In the genomic region with DNA sequence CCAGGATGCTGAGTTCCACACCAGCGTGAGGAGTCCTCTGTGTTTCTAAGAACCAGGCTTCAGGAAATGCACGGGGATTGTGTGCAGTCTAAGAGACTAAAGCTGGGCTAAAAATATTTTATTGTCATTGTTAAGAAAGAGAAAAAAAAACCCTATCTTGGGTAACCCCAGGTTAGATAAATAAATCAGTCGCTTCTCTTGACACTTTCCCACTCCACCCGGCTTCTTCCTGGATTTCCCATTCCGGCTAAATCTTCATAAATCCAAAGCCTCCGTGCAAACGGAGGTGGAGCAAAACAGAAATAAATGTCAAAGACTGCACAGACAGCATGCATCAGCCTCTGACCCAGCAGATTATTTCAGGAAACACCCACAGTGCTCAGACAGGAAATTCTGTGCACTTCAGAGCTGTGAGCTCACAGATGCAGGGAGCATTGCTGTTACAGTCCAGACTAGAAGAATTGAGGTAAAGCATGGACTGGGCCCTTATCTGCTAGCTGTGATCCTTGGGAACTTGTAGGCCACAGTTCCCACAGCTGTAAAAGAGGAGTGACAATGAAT, we compare ENCODE assay signal across 8 cellular contexts. TPM values are rescaled to one million over a fixed set of nuclear protein-coding genes. Genes with fewer than 3 reads are reported as not detected.
DNase-seq lines count a peak whose midpoint lies in the region; ATAC-seq lines count a peak whose summit lies in the region.

No MANE protein-coding gene starts in this region.

- 21% methylated on average over 7 of the region's 7 CpGs for WGBS in right cardiac atrium

- intact Hi-C loops in right cardiac atrium (cut with DNase I) = no loop called here

- peaks cover 5% of the 10 kb centered on the region for H3K4me1 ChIP-seq in right cardiac atrium (ENCODE audit: control insufficient read depth, insufficient read depth, low read length)

- no peak overlapping the region for H3K4me3 ChIP-seq in right cardiac atrium (ENCODE audit: low read length)

- no peak overlapping the region for H3K27ac ChIP-seq in right cardiac atrium (ENCODE audit: low read length)

- DNase-seq in AG20443 (ENCODE audit: low spot score) (peak; percentile 79), right cardiac atrium (no peak), stromal cell of bone marrow (ENCODE audit: low read depth) (peak; percentile 56), DMS 273 treated with DMSO at 0.1 percent for 48 hours (lab: John Stamatoyannopoulos, UW) (no peak), cerebellum (ENCODE audit: low spot score) (no peak)
- DNase-seq in activated T-cell treated with anti-CD3 and anti-CD28 coated beads, Interleukin-2, amount 50 U/mL, for 4 hours = peak; percentile 24

- ATAC-seq in GM18909 (IDR thresholded peaks at IDR 0.05; ENCODE audit: poor library complexity, unreplicated experiment) (peak; percentile 56), HG03457 (IDR thresholded peaks at IDR 0.05; ENCODE audit: unreplicated experiment) (peak; percentile 37), right cardiac atrium (peak; percentile 91 to 96)
- peak; percentile 76 to 81 for ATAC-seq in activated T-cell treated with anti-CD3 and anti-CD28 coated beads, Interleukin-2, amount 50 U/mL, for 4 hours

- peaks cover 50% of the 10 kb centered on the region for H3K4me1 Mint-ChIP-seq in activated T-cell treated with anti-CD3 and anti-CD28 coated beads, Interleukin-2, amount 50 U/mL, for 4 hours (ENCODE audit: low read depth)

- peak overlapping the region; percentile 69 for H3K4me3 Mint-ChIP-seq in activated T-cell treated with anti-CD3 and anti-CD28 coated beads, Interleukin-2, amount 50 U/mL, for 4 hours

- H3K27me3 ChIP-seq in right cardiac atrium (ENCODE audit: control insufficient read depth, insufficient read depth) = no peaks in the 10 kb centered on the region

- no peaks in the 10 kb centered on the region for H3K36me3 Mint-ChIP-seq in activated T-cell treated with anti-CD3 and anti-CD28 coated beads, Interleukin-2, amount 50 U/mL, for 4 hours (ENCODE audit: insufficient read depth)

- no peaks in the 10 kb centered on the region for H3K27me3 Mint-ChIP-seq in activated T-cell treated with anti-CD3 and anti-CD28 coated beads, Interleukin-2, amount 50 U/mL, for 4 hours (ENCODE audit: low read depth)

- no peaks in the 10 kb centered on the region for H3K9me3 ChIP-seq in right cardiac atrium (ENCODE audit: control insufficient read depth, low read length)

- H3K9me3 Mint-ChIP-seq in activated T-cell treated with anti-CD3 and anti-CD28 coated beads, Interleukin-2, amount 50 U/mL, for 4 hours = peaks cover 6% of the 10 kb centered on the region

RNA-seq across cellular contexts. Expression of gene GRID1, which starts 44.8 kb away (rescaled TPM):
- total RNA-seq in activated T-cell treated with anti-CD3 and anti-CD28 coated beads, Interleukin-2, amount 50 U/mL, for 4 hours = not detected
- total RNA-seq in right cardiac atrium = 1 to 10 TPM in 1 of 4 donors, under 1 TPM in 3; 0.06 to 1.8 (median 0.34) TPM
- polyA plus RNA-seq in right cardiac atrium = 0.29 TPM
- 15.8 TPM for total RNA-seq in cerebellum

Comparison
In these comparisons a context has a peak if more than half of its experiments do, and no peak if none do; other contexts are left out.
1. DNase-seq: peak in AG20443 (single experiment), activated T-cell treated with anti-CD3 and anti-CD28 coated beads, Interleukin-2, amount 50 U/mL, for 4 hours (single experiment) and stromal cell of bone marrow (single experiment); none in right cardiac atrium (0 of 3), DMS 273 treated with DMSO at 0.1 percent for 48 hours (single experiment) and cerebellum (single experiment).
2. ATAC-seq: peak in every context shown above with its lines; median percentile 94 in right cardiac atrium; 78 in activated T-cell treated with anti-CD3 and anti-CD28 coated beads, Interleukin-2, amount 50 U/mL, for 4 hours; 56 in GM18909; 37 in HG03457.